ENCODE assay signal across 8 cellular contexts in genomic region chr2:234368861-234369261, GRCh38.
DNase-seq lines count a peak whose midpoint lies in the region; ATAC-seq and TF ChIP-seq lines count a peak whose summit lies in the region.

No MANE protein-coding gene starts in this region.

- H3K27me3 Mint-ChIP-seq in activated naive CD8-positive, alpha-beta T cell = no peaks in the 10 kb centered on the region
- no peaks in the 10 kb centered on the region for H3K27me3 Mint-ChIP-seq in natural killer cell (ENCODE audit: low read depth in 2 of 2)

- peak; percentile 72 for DNase-seq in DMS79 treated with DMSO at 0.1 percent for 48 hours (lab: John Stamatoyannopoulos, UW)
- DNase-seq in OCI-LY7 (ENCODE audit: low spot score) = no peak
- peak; percentile 29 for DNase-seq in natural killer cell
- no peak for DNase-seq in NCI-H187 (lab: John Stamatoyannopoulos, UW)
- no peak for DNase-seq in left ventricle myocardium inferior

- TF ChIP-seq CTCF in OCI-LY7 (conservative IDR thresholded peaks at IDR 0.05; ENCODE audit: low read length) = no peak
- TF ChIP-seq CTCF in natural killer cell (IDR thresholded peaks at IDR 0.05) = no peak
- TF ChIP-seq CTCF in left ventricle myocardium inferior (IDR thresholded peaks at IDR 0.05; ENCODE audit: borderline replicate concordance) = no peak

- H3K9me2 ChIP-seq in OCI-LY7 (ENCODE audit: insufficient read depth, low read length) = no peaks in the 10 kb centered on the region

- no peaks in the 10 kb centered on the region for H4K20me1 ChIP-seq in OCI-LY7 (ENCODE audit: insufficient read depth, low read length)

- peak overlapping the region; percentile 43 for H3K4me3 Mint-ChIP-seq in activated naive CD8-positive, alpha-beta T cell
- peak overlapping the region; percentile 53 for H3K4me3 Mint-ChIP-seq in natural killer cell

- no peak overlapping the region for H3K4me2 ChIP-seq in OCI-LY7 (ENCODE audit: low read length)

- no peak overlapping the region for H3K4me3 ChIP-seq in OCI-LY7 (ENCODE audit: low read depth, low read length, poor library complexity, severe bottlenecking)
- no peak overlapping the region for H3K4me3 ChIP-seq in left ventricle myocardium inferior

- H3K27ac Mint-ChIP-seq in activated naive CD8-positive, alpha-beta T cell = peak overlapping the region; percentile 64
- H3K27ac Mint-ChIP-seq in natural killer cell = peak overlapping the region; percentile 86 to 88

- intact Hi-C loops in OCI-LY7 (cut with micrococcal nuclease; ENCODE audit: unreplicated experiment) (no loop called here), natural killer cell (cut with micrococcal nuclease) (no loop called here), left ventricle myocardium inferior (cut with micrococcal nuclease) (no loop called here)

- BruUV-seq in OCI-LY7 (replicated peaks; lab: Mats Ljungman, UMichigan) = no TSS peak

- H3K27ac ChIP-seq in OCI-LY7 (ENCODE audit: low read depth, low read length, poor library complexity, severe bottlenecking) (no peak overlapping the region), left ventricle myocardium inferior (replicated peaks) (no peak overlapping the region)

- H3K4me1 Mint-ChIP-seq in activated naive CD8-positive, alpha-beta T cell (ENCODE audit: low read depth) = peaks cover 76% of the 10 kb centered on the region
- H3K4me1 Mint-ChIP-seq in natural killer cell = peaks cover 53 to 59% of the 10 kb centered on the region in 2 donors

- peaks cover 33% of the 10 kb centered on the region for H3K27me3 ChIP-seq in left ventricle myocardium inferior (ENCODE audit: low read depth)

- POLR2A ChIA-PET in OCI-LY7 (lab: Charles Lee) = interaction anchor here (0.5 to 4.4 kb wide), 6 partner anchors 11 to 981 kb away, joined by 3 to 17 read pairs (median 3); no protein-coding TSS in a partner anchor

- H3K4me1 ChIP-seq in OCI-LY7 (ENCODE audit: insufficient read depth, low read length, poor library complexity, severe bottlenecking) (peaks cover 57% of the 10 kb centered on the region), left ventricle myocardium inferior (no peaks in the 10 kb centered on the region)

- no peaks in the 10 kb centered on the region for H3K79me2 ChIP-seq in OCI-LY7 (ENCODE audit: insufficient read depth, low read depth, low read length)

- CTCF ChIA-PET in OCI-LY7 (lab: Charles Lee; ENCODE audit: unreplicated experiment) = no interaction called here

- H3K36me3 ChIP-seq in OCI-LY7 (ENCODE audit: insufficient read depth, low read length) = no peaks in the 10 kb centered on the region
- no peaks in the 10 kb centered on the region for H3K36me3 ChIP-seq in left ventricle myocardium inferior

- no peaks in the 10 kb centered on the region for H3K36me3 Mint-ChIP-seq in activated naive CD8-positive, alpha-beta T cell
- no peaks in the 10 kb centered on the region for H3K36me3 Mint-ChIP-seq in natural killer cell

- H3K9me3 ChIP-seq in OCI-LY7 (ENCODE audit: low read length) (no peaks in the 10 kb centered on the region), left ventricle myocardium inferior (replicated peaks) (no peaks in the 10 kb centered on the region)

- H2AFZ ChIP-seq in OCI-LY7 (ENCODE audit: low read length) = peak overlapping the region; percentile 81

- H3K9me3 Mint-ChIP-seq in activated naive CD8-positive, alpha-beta T cell (ENCODE audit: low read depth) = no peaks in the 10 kb centered on the region
- H3K9me3 Mint-ChIP-seq in natural killer cell = no peaks in the 10 kb centered on the region

- peak; percentile 74 to 95 (median 94) for ATAC-seq in natural killer cell
- no peak for ATAC-seq in GM18873 (IDR thresholded peaks at IDR 0.05; ENCODE audit: low FRiP score, unreplicated experiment)
- no peak for ATAC-seq in GM18870 (IDR thresholded peaks at IDR 0.05; ENCODE audit: unreplicated experiment)

Comparison
In these comparisons a context has a peak if more than half of its experiments do, and no peak if none do; other contexts are left out.
1. DNase-seq: peak in DMS79 treated with DMSO at 0.1 percent for 48 hours (single experiment) and natural killer cell (single experiment); none in OCI-LY7 (single experiment), NCI-H187 (0 of 2) and left ventricle myocardium inferior (single experiment).
2. ATAC-seq: peak in natural killer cell (3 of 3); none in GM18873 (single experiment) and GM18870 (single experiment).